In the genomic region with DNA sequence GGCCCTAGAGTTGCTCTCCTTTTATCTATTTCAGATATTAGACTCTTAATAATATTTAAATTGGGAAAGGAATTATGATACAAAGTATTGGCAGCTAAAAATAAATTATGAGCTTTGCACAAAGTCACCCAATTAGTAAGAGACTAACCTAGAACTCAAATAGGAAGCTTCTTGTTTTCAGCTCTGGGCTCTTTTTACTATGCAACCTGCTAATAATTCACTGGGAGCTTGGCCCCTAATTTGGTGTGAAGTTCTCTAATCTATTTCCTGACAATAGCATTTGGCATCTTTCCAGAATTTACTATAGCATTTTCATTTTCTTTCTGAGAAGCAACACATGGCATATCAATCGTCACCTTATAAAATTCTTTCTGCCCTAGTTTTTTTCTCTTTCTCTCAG, we compare ENCODE assay signal across 1 cellular context.
TF ChIP-seq lines count a peak whose summit lies in the region.

No MANE protein-coding gene starts in this region.

TF ChIP-seq in GM23338, 12 proteins besides CTCF, POLR2A, EP300 and RAD21 (continued from another document):
- TF ChIP-seq, protein P1, sequence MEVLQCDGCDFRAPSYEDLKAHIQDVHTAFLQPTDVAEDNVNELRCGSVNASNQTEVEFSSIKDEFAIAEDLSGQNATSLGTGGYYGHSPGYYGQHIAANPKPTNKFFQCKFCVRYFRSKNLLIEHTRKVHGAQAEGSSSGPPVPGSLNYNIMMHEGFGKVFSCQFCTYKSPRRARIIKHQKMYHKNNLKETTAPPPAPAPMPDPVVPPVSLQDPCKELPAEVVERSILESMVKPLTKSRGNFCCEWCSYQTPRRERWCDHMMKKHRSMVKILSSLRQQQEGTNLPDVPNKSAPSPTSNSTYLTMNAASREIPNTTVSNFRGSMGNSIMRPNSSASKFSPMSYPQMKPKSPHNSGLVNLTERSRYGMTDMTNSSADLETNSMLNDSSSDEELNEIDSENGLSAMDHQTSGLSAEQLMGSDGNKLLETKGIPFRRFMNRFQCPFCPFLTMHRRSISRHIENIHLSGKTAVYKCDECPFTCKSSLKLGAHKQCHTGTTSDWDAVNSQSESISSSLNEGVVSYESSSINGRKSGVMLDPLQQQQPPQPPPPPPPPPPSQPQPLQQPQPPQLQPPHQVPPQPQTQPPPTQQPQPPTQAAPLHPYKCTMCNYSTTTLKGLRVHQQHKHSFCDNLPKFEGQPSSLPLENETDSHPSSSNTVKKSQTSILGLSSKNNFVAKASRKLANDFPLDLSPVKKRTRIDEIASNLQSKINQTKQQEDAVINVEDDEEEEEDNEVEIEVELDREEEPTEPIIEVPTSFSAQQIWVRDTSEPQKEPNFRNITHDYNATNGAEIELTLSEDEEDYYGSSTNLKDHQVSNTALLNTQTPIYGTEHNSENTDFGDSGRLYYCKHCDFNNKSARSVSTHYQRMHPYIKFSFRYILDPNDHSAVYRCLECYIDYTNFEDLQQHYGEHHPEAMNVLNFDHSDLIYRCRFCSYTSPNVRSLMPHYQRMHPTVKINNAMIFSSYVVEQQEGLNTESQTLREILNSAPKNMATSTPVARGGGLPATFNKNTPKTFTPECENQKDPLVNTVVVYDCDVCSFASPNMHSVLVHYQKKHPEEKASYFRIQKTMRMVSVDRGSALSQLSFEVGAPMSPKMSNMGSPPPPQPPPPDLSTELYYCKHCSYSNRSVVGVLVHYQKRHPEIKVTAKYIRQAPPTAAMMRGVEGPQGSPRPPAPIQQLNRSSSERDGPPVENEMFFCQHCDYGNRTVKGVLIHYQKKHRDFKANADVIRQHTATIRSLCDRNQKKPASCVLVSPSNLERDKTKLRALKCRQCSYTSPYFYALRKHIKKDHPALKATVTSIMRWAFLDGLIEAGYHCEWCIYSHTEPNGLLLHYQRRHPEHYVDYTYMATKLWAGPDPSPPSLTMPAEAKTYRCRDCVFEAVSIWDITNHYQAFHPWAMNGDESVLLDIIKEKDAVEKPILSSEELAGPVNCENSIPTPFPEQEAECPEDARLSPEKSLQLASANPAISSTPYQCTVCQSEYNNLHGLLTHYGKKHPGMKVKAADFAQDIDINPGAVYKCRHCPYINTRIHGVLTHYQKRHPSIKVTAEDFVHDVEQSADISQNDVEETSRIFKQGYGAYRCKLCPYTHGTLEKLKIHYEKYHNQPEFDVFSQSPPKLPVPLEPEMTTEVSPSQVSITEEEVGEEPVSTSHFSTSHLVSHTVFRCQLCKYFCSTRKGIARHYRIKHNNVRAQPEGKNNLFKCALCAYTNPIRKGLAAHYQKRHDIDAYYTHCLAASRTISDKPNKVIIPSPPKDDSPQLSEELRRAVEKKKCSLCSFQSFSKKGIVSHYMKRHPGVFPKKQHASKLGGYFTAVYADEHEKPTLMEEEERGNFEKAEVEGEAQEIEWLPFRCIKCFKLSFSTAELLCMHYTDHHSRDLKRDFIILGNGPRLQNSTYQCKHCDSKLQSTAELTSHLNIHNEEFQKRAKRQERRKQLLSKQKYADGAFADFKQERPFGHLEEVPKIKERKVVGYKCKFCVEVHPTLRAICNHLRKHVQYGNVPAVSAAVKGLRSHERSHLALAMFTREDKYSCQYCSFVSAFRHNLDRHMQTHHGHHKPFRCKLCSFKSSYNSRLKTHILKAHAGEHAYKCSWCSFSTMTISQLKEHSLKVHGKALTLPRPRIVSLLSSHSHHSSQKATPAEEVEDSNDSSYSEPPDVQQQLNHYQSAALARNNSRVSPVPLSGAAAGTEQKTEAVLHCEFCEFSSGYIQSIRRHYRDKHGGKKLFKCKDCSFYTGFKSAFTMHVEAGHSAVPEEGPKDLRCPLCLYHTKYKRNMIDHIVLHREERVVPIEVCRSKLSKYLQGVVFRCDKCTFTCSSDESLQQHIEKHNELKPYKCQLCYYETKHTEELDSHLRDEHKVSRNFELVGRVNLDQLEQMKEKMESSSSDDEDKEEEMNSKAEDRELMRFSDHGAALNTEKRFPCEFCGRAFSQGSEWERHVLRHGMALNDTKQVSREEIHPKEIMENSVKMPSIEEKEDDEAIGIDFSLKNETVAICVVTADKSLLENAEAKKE (CRISPR knock-in tag; IDR thresholded peaks at IDR 0.05) = no peak
- TF ChIP-seq, protein P2, sequence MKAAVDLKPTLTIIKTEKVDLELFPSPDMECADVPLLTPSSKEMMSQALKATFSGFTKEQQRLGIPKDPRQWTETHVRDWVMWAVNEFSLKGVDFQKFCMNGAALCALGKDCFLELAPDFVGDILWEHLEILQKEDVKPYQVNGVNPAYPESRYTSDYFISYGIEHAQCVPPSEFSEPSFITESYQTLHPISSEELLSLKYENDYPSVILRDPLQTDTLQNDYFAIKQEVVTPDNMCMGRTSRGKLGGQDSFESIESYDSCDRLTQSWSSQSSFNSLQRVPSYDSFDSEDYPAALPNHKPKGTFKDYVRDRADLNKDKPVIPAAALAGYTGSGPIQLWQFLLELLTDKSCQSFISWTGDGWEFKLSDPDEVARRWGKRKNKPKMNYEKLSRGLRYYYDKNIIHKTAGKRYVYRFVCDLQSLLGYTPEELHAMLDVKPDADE (IDR thresholded peaks at IDR 0.05) = no peak
- TF ChIP-seq NANOG (IDR thresholded peaks at IDR 0.05; ENCODE audit: borderline replicate concordance) (no peak), EZH2 (IDR thresholded peaks at IDR 0.05; ENCODE audit: low read depth, unreplicated experiment) (no peak), ZNF331 (CRISPR knock-in tag; IDR thresholded peaks at IDR 0.05; ENCODE audit: low read depth) (no peak)
